Comparison of ENCODE assay signal across 8 cellular contexts in genomic region chr18:45275367-45276113, GRCh38.
A peak's percentile ranks its signal among the peaks of the same experiment; 100 is the strongest.
DNase-seq lines count a peak whose midpoint lies in the region; ATAC-seq and TF ChIP-seq lines count a peak whose summit lies in the region.

No MANE protein-coding gene starts in this region.

- H3K9me2 ChIP-seq in Loucy (replicated peaks; ENCODE audit: low read depth, low read length) = no peaks in the 10 kb centered on the region

- H3K27ac ChIP-seq in body of pancreas = no peak overlapping the region

- no peaks in the 10 kb centered on the region for H3K27me3 Mint-ChIP-seq in nephron progenitor cell (ENCODE audit: low read depth, poor library complexity)

- TF ChIP-seq CTCF in GM06990 (IDR thresholded peaks at IDR 0.05; ENCODE audit: insufficient read depth, low read length, poor library complexity, severe bottlenecking) (peak; percentile 74), Loucy (conservative IDR thresholded peaks at IDR 0.05; ENCODE audit: low read length) (peak; percentile 98), body of pancreas (IDR thresholded peaks at IDR 0.05) (peak in 6 of 7 experiments; percentile 41 to 86 (median 63)), nephron progenitor cell (IDR thresholded peaks at IDR 0.05) (peak; percentile 57)

- H2AFZ ChIP-seq in Loucy (ENCODE audit: low read length) = no peak overlapping the region

- H3K9me3 ChIP-seq in Loucy (ENCODE audit: insufficient read depth, low read depth, low read length) (0 out of 2 replicates have a peak, but pooled peaks cover 5% of the 10 kb centered on the region), body of pancreas (no peaks in the 10 kb centered on the region)

- no peaks in the 10 kb centered on the region for H4K20me1 ChIP-seq in Loucy (ENCODE audit: insufficient read depth, low read length, poor library complexity, severe bottlenecking)

- H3K9me3 Mint-ChIP-seq in nephron progenitor cell = peaks cover 46% of the 10 kb centered on the region

- H3K79me2 ChIP-seq in Loucy (ENCODE audit: insufficient read depth, low read length) = no peaks in the 10 kb centered on the region

- intact Hi-C loops in body of pancreas (cut with DNase I) = no loop called here

- H3K36me3 Mint-ChIP-seq in nephron progenitor cell (ENCODE audit: low read depth) = peaks cover 15% of the 10 kb centered on the region

- H3K27ac Mint-ChIP-seq in nephron progenitor cell = no peak overlapping the region

- H3K4me1 ChIP-seq in Loucy (ENCODE audit: insufficient read depth, low read length, poor library complexity, severe bottlenecking) = peaks cover 6% of the 10 kb centered on the region
- peaks cover 6% of the 10 kb centered on the region for H3K4me1 ChIP-seq in body of pancreas

- ATAC-seq in body of pancreas = no peak
- no peak for ATAC-seq in GM21528 (IDR thresholded peaks at IDR 0.05; ENCODE audit: low FRiP score, unreplicated experiment)

- 70 to 79% methylated on average over 5 of the region's 5 CpGs for WGBS in body of pancreas, 2 donors

- H3K4me2 ChIP-seq in Loucy (ENCODE audit: low read depth, low read length, poor library complexity, severe bottlenecking) = no peak overlapping the region

- H3K4me3 Mint-ChIP-seq in nephron progenitor cell = no peak overlapping the region

- peaks cover 18% of the 10 kb centered on the region for H3K4me1 Mint-ChIP-seq in nephron progenitor cell

- H3F3A ChIP-seq in Loucy (ENCODE audit: low read depth) = no peaks in the 10 kb centered on the region

- TF ChIP-seq POLR2A in body of pancreas (IDR thresholded peaks at IDR 0.05) = no peak

- H3K4me3 ChIP-seq in GM06990 (replicated peaks; ENCODE audit: low read depth, low read length) (no peak overlapping the region), Loucy (ENCODE audit: low read length, poor library complexity, severe bottlenecking) (no peak overlapping the region), body of pancreas (no peak overlapping the region)

- no peak overlapping the region for H3K9ac ChIP-seq in Loucy (ENCODE audit: low read depth, low read length, poor library complexity, severe bottlenecking)

- H3K27me3 ChIP-seq in GM06990 (replicated peaks; ENCODE audit: control insufficient read depth, insufficient read depth, low read length) = no peaks in the 10 kb centered on the region; the same call in 1 of the 2 replicates
- H3K27me3 ChIP-seq in Loucy (ENCODE audit: insufficient read depth, low read length, poor library complexity, severe bottlenecking) = no peaks in the 10 kb centered on the region
- H3K27me3 ChIP-seq in body of pancreas = no peaks in the 10 kb centered on the region

- no peaks in the 10 kb centered on the region for H3K36me3 ChIP-seq in GM06990 (ENCODE audit: control insufficient read depth, insufficient read depth, low read length)
- no peaks in the 10 kb centered on the region for H3K36me3 ChIP-seq in Loucy (ENCODE audit: insufficient read depth, low read length)
- no peaks in the 10 kb centered on the region for H3K36me3 ChIP-seq in body of pancreas (replicated peaks in 1 of 2; ENCODE audit: insufficient read depth in 1 of 2, low read depth in 2 of 2)

- no peak for DNase-seq in GM06990 (ENCODE audit: extremely low read depth, insufficient read length)
- DNase-seq in body of pancreas = no peak
- DNase-seq in nephron progenitor cell = no peak
- no peak for DNase-seq in activated effector memory CD4-positive, alpha-beta T cell treated with anti-CD3 and anti-CD28 coated beads, Interleukin-2, amount 50 U/mL, for 16 hours
- DNase-seq in NCI-H2029 treated with DMSO at 0.1 percent for 48 hours (lab: John Stamatoyannopoulos, UW) = no peak
- no peak for DNase-seq in activated T-cell treated with anti-CD3 and anti-CD28 coated beads, Interleukin-2, amount 50 U/mL, for 1 hour
